In the genomic region with DNA sequence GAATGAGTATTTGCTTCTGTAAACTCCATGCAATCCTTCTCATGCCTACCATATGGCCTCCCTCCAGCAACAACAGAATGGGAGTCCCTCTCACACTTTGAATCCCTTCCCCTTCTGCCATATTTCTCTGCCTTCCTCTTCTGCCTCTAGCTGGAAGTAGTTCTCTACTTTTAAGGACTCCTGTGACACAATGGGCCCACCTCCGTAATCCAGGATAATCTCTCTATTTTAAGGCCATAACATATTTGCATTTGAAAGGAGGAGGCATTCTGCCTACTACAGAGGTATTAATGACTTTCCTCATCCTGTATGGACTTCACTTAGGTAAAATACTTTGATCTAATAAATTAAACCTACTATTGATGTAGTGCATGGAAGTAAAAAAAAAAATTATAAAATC, we compare ENCODE assay signal across 35 cellular contexts.
"Had no signal": no experiment of that assay in that cellular context is flagged by ENCODE, and none has a peak within 500 bp of the region (broad histone marks: within the 10 kb centered on the region; RNA-seq: fewer than 3 reads in every experiment).

No MANE protein-coding gene starts in this region.

- H3K27ac ChIP-seq: KMS-11 had no signal

- H3K4me3 ChIP-seq: MG63 had no signal

- H3K4me2 ChIP-seq: KMS-11 had no signal

- DNase-seq: Karpas-422, Kasumi-1, MG63, MM.1S, MV-4-11, NCI-H1048, NCI-H1092, NCI-H1092 treated with DMSO at 0.1 percent for 48 hours, NCI-H1105, NCI-H1105 treated with DMSO at 0.1 percent for 48 hours, NCI-H1417, NCI-H1417 treated with DMSO at 0.1 percent for 48 hours, NCI-H1436, NCI-H1436 treated with DMSO at 0.1 percent for 48 hours, NCI-H146, NCI-H1694, NCI-H1694 treated with DMSO at 0.1 percent for 48 hours, NCI-H187, NCI-H187 treated with DMSO at 0.1 percent for 48 hours, NCI-H1930, NCI-H2029, NCI-H2029 treated with DMSO at 0.1 percent for 48 hours, NCI-H2081, NCI-H2081 treated with DMSO at 0.1 percent for 48 hours, NCI-H2107, NCI-H2171, NCI-H2171 treated with DMSO at 0.1 percent for 48 hours, NCI-H2227 treated with DMSO at 0.1 percent for 48 hours, NCI-H226, NCI-H345, NCI-H446, NCI-H446 treated with DMSO at 0.1 percent for 48 hours, NCI-H510A, NCI-H510A treated with DMSO at 0.1 percent for 48 hours had no signal

- H3K36me3 ChIP-seq: MG63 had no signal

- H3K27me3 ChIP-seq: MG63 had no signal

- H3K9ac ChIP-seq: KMS-11 had no signal

- H3K9me3 ChIP-seq: MG63 had no signal
